2 cellular contexts compared by ENCODE assay signal in genomic region chr3:179715582-179715981, GRCh38.
TF ChIP-seq lines count a peak whose summit lies in the region.

No MANE protein-coding gene starts in this region.

TF ChIP-seq in SK-N-SH, 30 proteins besides CTCF, POLR2A, EP300 and RAD21:
- no peak for TF ChIP-seq GATA2 (CRISPR knock-in tag; IDR thresholded peaks at IDR 0.05)
- no peak for TF ChIP-seq USF2 (IDR thresholded peaks at IDR 0.05; ENCODE audit: borderline replicate concordance, low read depth, low read length)
- no peak for TF ChIP-seq FOXM1 (IDR thresholded peaks at IDR 0.05; ENCODE audit: low read depth)
- TF ChIP-seq CHD2 (IDR thresholded peaks at IDR 0.05; ENCODE audit: low read length, partially characterized antibody), result no peak
- no peak for TF ChIP-seq NRF1 (IDR thresholded peaks at IDR 0.05; ENCODE audit: low read depth, low read length)
- no peak for TF ChIP-seq POLR2AphosphoS5 (IDR thresholded peaks at IDR 0.05; ENCODE audit: low read depth, low read length)
- no peak for TF ChIP-seq YY1 (IDR thresholded peaks at IDR 0.05; ENCODE audit: low read depth)
- no peak for TF ChIP-seq ELF1 (IDR thresholded peaks at IDR 0.05)
- no peak for TF ChIP-seq TEAD4 (IDR thresholded peaks at IDR 0.05; ENCODE audit: borderline replicate concordance, insufficient read depth)
- no peak for TF ChIP-seq PBX3 (IDR thresholded peaks at IDR 0.05)
- no peak for TF ChIP-seq MEF2A (IDR thresholded peaks at IDR 0.05; ENCODE audit: borderline replicate concordance, low read depth)
- no peak for TF ChIP-seq NFIC (IDR thresholded peaks at IDR 0.05; ENCODE audit: borderline replicate concordance)

TF ChIP-seq in SK-N-SH treated with all-trans-retinoic acid at 6 μM for 48 hours, 23 proteins besides CTCF, POLR2A, EP300 and RAD21:
- no peak for TF ChIP-seq OSR1 (CRISPR knock-in tag; IDR thresholded peaks at IDR 0.05)
- TF ChIP-seq GLIS3 (CRISPR knock-in tag; IDR thresholded peaks at IDR 0.05), result no peak
- TF ChIP-seq ZFP30 (CRISPR knock-in tag; IDR thresholded peaks at IDR 0.05), result no peak
- no peak for TF ChIP-seq ESRRG (CRISPR knock-in tag; IDR thresholded peaks at IDR 0.05)
- no peak for TF ChIP-seq PPARA (CRISPR knock-in tag; IDR thresholded peaks at IDR 0.05; ENCODE audit: borderline replicate concordance)
- TF ChIP-seq TSHZ2 (CRISPR knock-in tag; IDR thresholded peaks at IDR 0.05), result no peak
- TF ChIP-seq ISL1 (CRISPR knock-in tag; IDR thresholded peaks at IDR 0.05), result no peak
TF ChIP-seq in SK-N-SH treated with all-trans-retinoic acid at 6 μM for 48 hours: peak in this region for 0.
